Comparison of ENCODE assay signal across 1 cellular context in genomic region chr5:198941-199820, GRCh38.
TF ChIP-seq lines count a peak whose summit lies in the region.

No MANE protein-coding gene starts in this region.

TF ChIP-seq in H1, 55 proteins besides CTCF, POLR2A, EP300 and RAD21:
- TF ChIP-seq MAFK (IDR thresholded peaks at IDR 0.05; ENCODE audit: low read depth, low read length) (no peak), EGR1 (IDR thresholded peaks at IDR 0.05; ENCODE audit: borderline replicate concordance, low read depth, low read length) (peak; percentile 51; the same call in 1 of the 2 replicates)
